Comparison of ENCODE assay signal across 1 cellular context in the genomic region with DNA sequence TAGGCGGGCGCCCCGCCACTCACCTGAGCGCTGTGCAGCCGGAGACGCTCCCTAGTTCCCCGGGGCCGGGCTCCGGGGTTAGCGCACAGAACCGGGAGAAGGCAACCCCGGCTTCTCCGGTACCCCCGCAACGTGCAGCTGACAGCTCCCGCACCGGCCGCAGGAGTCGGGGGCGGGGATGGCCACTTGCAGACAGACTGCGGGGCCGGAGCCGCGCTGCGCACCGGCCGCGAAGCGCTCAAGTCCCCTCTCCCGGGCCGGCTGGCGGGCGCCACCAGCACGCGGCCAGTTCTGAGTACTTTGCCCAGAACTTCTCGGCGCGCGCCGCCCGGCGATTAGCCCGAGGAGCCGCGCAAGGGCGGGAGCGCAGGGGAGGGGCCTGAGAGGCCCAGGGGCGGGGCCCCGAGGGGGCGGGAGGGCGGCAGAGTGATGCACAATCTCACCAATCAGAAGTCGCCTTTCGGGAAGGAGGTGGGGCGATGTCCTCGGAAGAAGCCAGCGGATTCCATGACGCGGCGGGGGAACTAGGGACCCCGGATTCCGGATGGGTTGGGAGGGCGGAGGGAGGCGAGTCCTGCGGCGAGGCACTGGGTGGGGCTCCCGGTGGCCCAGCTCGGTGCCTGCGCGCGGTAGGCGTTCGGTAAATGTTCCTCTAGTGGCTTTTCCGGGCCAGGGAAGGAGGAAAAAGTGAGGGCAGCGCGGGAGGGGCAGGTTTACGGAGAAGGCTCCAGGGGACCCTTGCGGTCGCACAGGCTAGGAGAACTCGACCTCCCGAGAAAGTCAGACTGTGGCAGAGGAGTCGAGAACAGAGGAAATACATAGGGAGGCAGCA.
TF ChIP-seq lines count a peak whose summit lies in the region.

Gene OSBPL3 (minus strand): TSS at position 316 of the 832 bp plus-strand sequence. CDS start 87,706 bp downstream, outside the sequence.

TF ChIP-seq in HepG2, 621 proteins besides CTCF, POLR2A, EP300 and RAD21 (continued from another document and continues in another):
- no peak for TF ChIP-seq MAFK (conservative IDR thresholded peaks at IDR 0.05 in 1 of 2, IDR thresholded peaks at IDR 0.05 in 1 of 2; ENCODE audit: low read length in 2 of 2)
- peak; percentile 14; the same call in 1 of the 2 replicates for TF ChIP-seq KDM4B (CRISPR knock-in tag; IDR thresholded peaks at IDR 0.05)
- TF ChIP-seq ZNF879 (CRISPR knock-in tag; IDR thresholded peaks at IDR 0.05) = no peak
- no peak for TF ChIP-seq MTA3 (CRISPR knock-in tag; IDR thresholded peaks at IDR 0.05)
- no peak for TF ChIP-seq GMEB2 (CRISPR knock-in tag; IDR thresholded peaks at IDR 0.05; ENCODE audit: low read depth)
- no peak for TF ChIP-seq ZNF496 (CRISPR knock-in tag; IDR thresholded peaks at IDR 0.05; ENCODE audit: insufficient replicate concordance)
- peak; percentile 34; the same call in 1 of the 2 replicates for TF ChIP-seq SNAPC2 (CRISPR knock-in tag; IDR thresholded peaks at IDR 0.05)
- TF ChIP-seq HNRNPK (IDR thresholded peaks at IDR 0.05; ENCODE audit: low read depth, low read length, poor library complexity, severe bottlenecking) = peak; percentile 51
- TF ChIP-seq SPEN (CRISPR knock-in tag; IDR thresholded peaks at IDR 0.05; ENCODE audit: low read depth) = no peak; the same call in 1 of the 2 replicates
- no peak for TF ChIP-seq ZSCAN29 (CRISPR knock-in tag; conservative IDR thresholded peaks at IDR 0.05)
- TF ChIP-seq NFYB (CRISPR knock-in tag; IDR thresholded peaks at IDR 0.05) = peak; percentile 82
- peak; percentile 8; the same call in 1 of the 2 replicates for TF ChIP-seq ZNF772 (CRISPR knock-in tag; IDR thresholded peaks at IDR 0.05)
- TF ChIP-seq ZNF484 (CRISPR knock-in tag; IDR thresholded peaks at IDR 0.05; ENCODE audit: borderline replicate concordance, low read depth) = no peak
- TF ChIP-seq KAT7 (CRISPR knock-in tag; IDR thresholded peaks at IDR 0.05; ENCODE audit: borderline replicate concordance) = 0 out of 2 replicates have a peak, but pooled peaks have one; percentile 16
- no peak; the same call in 1 of the 2 replicates for TF ChIP-seq MIER3 (CRISPR knock-in tag; IDR thresholded peaks at IDR 0.05; ENCODE audit: borderline replicate concordance)
- TF ChIP-seq ZNF350 (CRISPR knock-in tag; IDR thresholded peaks at IDR 0.05; ENCODE audit: borderline replicate concordance, low read depth) = no peak
- peak; percentile 56 for TF ChIP-seq THAP11 (CRISPR knock-in tag; IDR thresholded peaks at IDR 0.05)
- no peak; the same call in 1 of the 2 replicates for TF ChIP-seq ZNF232 (CRISPR knock-in tag; IDR thresholded peaks at IDR 0.05; ENCODE audit: borderline replicate concordance)
- no peak for TF ChIP-seq SMAD3 (CRISPR knock-in tag; IDR thresholded peaks at IDR 0.05)
- peak; percentile 52; the same call in 1 of the 2 replicates for TF ChIP-seq TOPORS (CRISPR knock-in tag; IDR thresholded peaks at IDR 0.05)
- TF ChIP-seq, protein P1, sequence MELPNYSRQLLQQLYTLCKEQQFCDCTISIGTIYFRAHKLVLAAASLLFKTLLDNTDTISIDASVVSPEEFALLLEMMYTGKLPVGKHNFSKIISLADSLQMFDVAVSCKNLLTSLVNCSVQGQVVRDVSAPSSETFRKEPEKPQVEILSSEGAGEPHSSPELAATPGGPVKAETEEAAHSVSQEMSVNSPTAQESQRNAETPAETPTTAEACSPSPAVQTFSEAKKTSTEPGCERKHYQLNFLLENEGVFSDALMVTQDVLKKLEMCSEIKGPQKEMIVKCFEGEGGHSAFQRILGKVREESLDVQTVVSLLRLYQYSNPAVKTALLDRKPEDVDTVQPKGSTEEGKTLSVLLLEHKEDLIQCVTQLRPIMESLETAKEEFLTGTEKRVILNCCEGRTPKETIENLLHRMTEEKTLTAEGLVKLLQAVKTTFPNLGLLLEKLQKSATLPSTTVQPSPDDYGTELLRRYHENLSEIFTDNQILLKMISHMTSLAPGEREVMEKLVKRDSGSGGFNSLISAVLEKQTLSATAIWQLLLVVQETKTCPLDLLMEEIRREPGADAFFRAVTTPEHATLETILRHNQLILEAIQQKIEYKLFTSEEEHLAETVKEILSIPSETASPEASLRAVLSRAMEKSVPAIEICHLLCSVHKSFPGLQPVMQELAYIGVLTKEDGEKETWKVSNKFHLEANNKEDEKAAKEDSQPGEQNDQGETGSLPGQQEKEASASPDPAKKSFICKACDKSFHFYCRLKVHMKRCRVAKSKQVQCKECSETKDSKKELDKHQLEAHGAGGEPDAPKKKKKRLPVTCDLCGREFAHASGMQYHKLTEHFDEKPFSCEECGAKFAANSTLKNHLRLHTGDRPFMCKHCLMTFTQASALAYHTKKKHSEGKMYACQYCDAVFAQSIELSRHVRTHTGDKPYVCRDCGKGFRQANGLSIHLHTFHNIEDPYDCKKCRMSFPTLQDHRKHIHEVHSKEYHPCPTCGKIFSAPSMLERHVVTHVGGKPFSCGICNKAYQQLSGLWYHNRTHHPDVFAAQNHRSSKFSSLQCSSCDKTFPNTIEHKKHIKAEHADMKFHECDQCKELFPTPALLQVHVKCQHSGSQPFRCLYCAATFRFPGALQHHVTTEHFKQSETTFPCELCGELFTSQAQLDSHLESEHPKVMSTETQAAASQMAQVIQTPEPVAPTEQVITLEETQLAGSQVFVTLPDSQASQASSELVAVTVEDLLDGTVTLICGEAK (IDR thresholded peaks at IDR 0.05) = no peak
- TF ChIP-seq, protein P1 (CRISPR knock-in tag; IDR thresholded peaks at IDR 0.05) = no peak
- TF ChIP-seq HMG20A (CRISPR knock-in tag; IDR thresholded peaks at IDR 0.05; ENCODE audit: borderline replicate concordance) = no peak
- no peak for TF ChIP-seq SMAD1 (CRISPR knock-in tag; IDR thresholded peaks at IDR 0.05; ENCODE audit: borderline replicate concordance, low read depth)
- no peak; the same call in 1 of the 2 replicates for TF ChIP-seq MYNN (CRISPR knock-in tag; IDR thresholded peaks at IDR 0.05; ENCODE audit: low read depth)
- TF ChIP-seq GLMP (CRISPR knock-in tag; IDR thresholded peaks at IDR 0.05; ENCODE audit: borderline replicate concordance) = no peak
- no peak for TF ChIP-seq MZF1 (CRISPR knock-in tag; IDR thresholded peaks at IDR 0.05; ENCODE audit: borderline replicate concordance)
- TF ChIP-seq, protein P2, sequence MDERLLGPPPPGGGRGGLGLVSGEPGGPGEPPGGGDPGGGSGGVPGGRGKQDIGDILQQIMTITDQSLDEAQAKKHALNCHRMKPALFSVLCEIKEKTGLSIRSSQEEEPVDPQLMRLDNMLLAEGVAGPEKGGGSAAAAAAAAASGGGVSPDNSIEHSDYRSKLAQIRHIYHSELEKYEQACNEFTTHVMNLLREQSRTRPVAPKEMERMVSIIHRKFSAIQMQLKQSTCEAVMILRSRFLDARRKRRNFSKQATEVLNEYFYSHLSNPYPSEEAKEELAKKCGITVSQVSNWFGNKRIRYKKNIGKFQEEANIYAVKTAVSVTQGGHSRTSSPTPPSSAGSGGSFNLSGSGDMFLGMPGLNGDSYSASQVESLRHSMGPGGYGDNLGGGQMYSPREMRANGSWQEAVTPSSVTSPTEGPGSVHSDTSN (CRISPR knock-in tag; IDR thresholded peaks at IDR 0.05) = peak; percentile 89
- TF ChIP-seq EZH2 (conservative IDR thresholded peaks at IDR 0.05; ENCODE audit: low read depth, low read length) = no peak
- TF ChIP-seq ETV6 (CRISPR knock-in tag; conservative IDR thresholded peaks at IDR 0.05) = no peak
- TF ChIP-seq ARNT (IDR thresholded peaks at IDR 0.05) = no peak
- no peak for TF ChIP-seq KLF15 (CRISPR knock-in tag; IDR thresholded peaks at IDR 0.05; ENCODE audit: borderline replicate concordance)
- TF ChIP-seq MEIS1 (CRISPR knock-in tag; IDR thresholded peaks at IDR 0.05; ENCODE audit: borderline replicate concordance) = no peak
- TF ChIP-seq CSRNP1 (CRISPR knock-in tag; IDR thresholded peaks at IDR 0.05) = peak; percentile 89
- TF ChIP-seq GFI1 (CRISPR knock-in tag; IDR thresholded peaks at IDR 0.05; ENCODE audit: borderline replicate concordance) = peak; percentile 48; the same call in 1 of the 2 replicates
- no peak for TF ChIP-seq ZNF138 (CRISPR knock-in tag; IDR thresholded peaks at IDR 0.05; ENCODE audit: low read depth)
- no peak; the same call in 1 of the 2 replicates for TF ChIP-seq ZNF598 (CRISPR knock-in tag; IDR thresholded peaks at IDR 0.05; ENCODE audit: borderline replicate concordance)
- no peak for TF ChIP-seq CC2D1A (CRISPR knock-in tag; IDR thresholded peaks at IDR 0.05)
- TF ChIP-seq, protein P3, sequence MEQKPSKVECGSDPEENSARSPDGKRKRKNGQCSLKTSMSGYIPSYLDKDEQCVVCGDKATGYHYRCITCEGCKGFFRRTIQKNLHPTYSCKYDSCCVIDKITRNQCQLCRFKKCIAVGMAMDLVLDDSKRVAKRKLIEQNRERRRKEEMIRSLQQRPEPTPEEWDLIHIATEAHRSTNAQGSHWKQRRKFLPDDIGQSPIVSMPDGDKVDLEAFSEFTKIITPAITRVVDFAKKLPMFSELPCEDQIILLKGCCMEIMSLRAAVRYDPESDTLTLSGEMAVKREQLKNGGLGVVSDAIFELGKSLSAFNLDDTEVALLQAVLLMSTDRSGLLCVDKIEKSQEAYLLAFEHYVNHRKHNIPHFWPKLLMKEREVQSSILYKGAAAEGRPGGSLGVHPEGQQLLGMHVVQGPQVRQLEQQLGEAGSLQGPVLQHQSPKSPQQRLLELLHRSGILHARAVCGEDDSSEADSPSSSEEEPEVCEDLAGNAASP (CRISPR knock-in tag; IDR thresholded peaks at IDR 0.05; ENCODE audit: borderline replicate concordance) = peak; percentile 72; the same call in 1 of the 2 replicates
- TF ChIP-seq ZNF557 (CRISPR knock-in tag; IDR thresholded peaks at IDR 0.05) = no peak
- TF ChIP-seq PCBP1 (IDR thresholded peaks at IDR 0.05; ENCODE audit: borderline replicate concordance, low read depth, low read length) = no peak
- no peak for TF ChIP-seq THYN1 (CRISPR knock-in tag; IDR thresholded peaks at IDR 0.05; ENCODE audit: borderline replicate concordance, low read depth)
- TF ChIP-seq CHD2 (IDR thresholded peaks at IDR 0.05; ENCODE audit: low read depth, low read length) = no peak; the same call in 1 of the 2 replicates
- no peak for TF ChIP-seq MAFF (IDR thresholded peaks at IDR 0.05; ENCODE audit: low read depth, low read length)
- TF ChIP-seq TEF (CRISPR knock-in tag; IDR thresholded peaks at IDR 0.05) = no peak
- no peak for TF ChIP-seq RARG (CRISPR knock-in tag; IDR thresholded peaks at IDR 0.05; ENCODE audit: low read depth)
- TF ChIP-seq ZNF367 (CRISPR knock-in tag; IDR thresholded peaks at IDR 0.05; ENCODE audit: borderline replicate concordance) = no peak
